ENCODE assay signal across 10 cellular contexts in genomic region chr3:23129817-23130216, GRCh38.
DNase-seq lines count a peak whose midpoint lies in the region; ATAC-seq and TF ChIP-seq lines count a peak whose summit lies in the region.
"Had no signal": no experiment of that assay in that cellular context is flagged by ENCODE, and none has a peak within 500 bp of the region (broad histone marks: within the 10 kb centered on the region; RNA-seq: fewer than 3 reads in every experiment).

No MANE protein-coding gene starts in this region.

- H3K4me2 ChIP-seq in neural progenitor cell: no peak overlapping the region

- H3K4me1 ChIP-seq in muscle layer of duodenum (ENCODE audit: control insufficient read depth in 1 of 2, insufficient read depth in 2 of 2, low read length in 2 of 2) (peaks cover 0 to 9% of the 10 kb centered on the region in 2 donors), neural progenitor cell (peaks cover 3% of the 10 kb centered on the region)

- TF ChIP-seq CTCF in VCaP (conservative IDR thresholded peaks at IDR 0.05) (no peak), neural progenitor cell (IDR thresholded peaks at IDR 0.05) (no peak)

- H3K36me3 ChIP-seq in muscle layer of duodenum (ENCODE audit: control insufficient read depth in 1 of 2, insufficient read depth in 2 of 2, low read length in 2 of 2): no peaks in the 10 kb centered on the region
- no peaks in the 10 kb centered on the region for H3K36me3 ChIP-seq in neural progenitor cell

- no peak overlapping the region for H3K27ac Mint-ChIP-seq in neural progenitor cell

- H3K9me3 ChIP-seq in muscle layer of duodenum (ENCODE audit: control insufficient read depth in 1 of 2, low read length in 2 of 2) (no peaks in the 10 kb centered on the region), neural progenitor cell (ENCODE audit: low read depth) (no peaks in the 10 kb centered on the region)

- H3K36me3 Mint-ChIP-seq in neural progenitor cell: no peaks in the 10 kb centered on the region

- ATAC-seq in HG03135 (IDR thresholded peaks at IDR 0.05; ENCODE audit: unreplicated experiment): peak; percentile 78
- no peak for ATAC-seq in GM19328 (IDR thresholded peaks at IDR 0.05; ENCODE audit: unreplicated experiment)
- ATAC-seq: HCT116 had no signal

- DNase-seq in ELF-1 (ENCODE audit: low read depth, low spot score) (peak; percentile 52), T-helper 1 cell (no peak), neural progenitor cell (ENCODE audit: low spot score) (no peak), medulla oblongata (ENCODE audit: extremely low spot score) (no peak)
- DNase-seq: Karpas-422 had no signal

- H3K79me2 ChIP-seq in neural progenitor cell (ENCODE audit: low read depth): no peaks in the 10 kb centered on the region

- no peak overlapping the region for H2AFZ ChIP-seq in neural progenitor cell (replicated peaks)

- no peak overlapping the region for H3K4me3 Mint-ChIP-seq in neural progenitor cell

- H3K27me3 Mint-ChIP-seq in neural progenitor cell (ENCODE audit: insufficient read depth, low read depth): no peaks in the 10 kb centered on the region

- no peaks in the 10 kb centered on the region for H3K4me1 Mint-ChIP-seq in neural progenitor cell

- no peaks in the 10 kb centered on the region for H3F3A ChIP-seq in neural progenitor cell (ENCODE audit: low read depth)

- H3K27ac ChIP-seq in VCaP: peak overlapping the region; percentile 80
- no peak overlapping the region for H3K27ac ChIP-seq in muscle layer of duodenum (ENCODE audit: low read length)
- no peak overlapping the region for H3K27ac ChIP-seq in neural progenitor cell

- no peaks in the 10 kb centered on the region for H3K9me3 Mint-ChIP-seq in neural progenitor cell

- H4K20me1 ChIP-seq in neural progenitor cell (ENCODE audit: low read depth): no peaks in the 10 kb centered on the region

- H3K27me3 ChIP-seq in muscle layer of duodenum (ENCODE audit: low read depth, low read length) (no peaks in the 10 kb centered on the region), neural progenitor cell (no peaks in the 10 kb centered on the region)

- H3K9ac ChIP-seq in neural progenitor cell: no peak overlapping the region

- H3K4me3 ChIP-seq in muscle layer of duodenum (ENCODE audit: low read depth in 1 of 2, low read length in 2 of 2) (peak overlapping the region; percentile 27 to 48), neural progenitor cell (no peak overlapping the region)
